14 cellular contexts compared by ENCODE assay signal in the genomic region with DNA sequence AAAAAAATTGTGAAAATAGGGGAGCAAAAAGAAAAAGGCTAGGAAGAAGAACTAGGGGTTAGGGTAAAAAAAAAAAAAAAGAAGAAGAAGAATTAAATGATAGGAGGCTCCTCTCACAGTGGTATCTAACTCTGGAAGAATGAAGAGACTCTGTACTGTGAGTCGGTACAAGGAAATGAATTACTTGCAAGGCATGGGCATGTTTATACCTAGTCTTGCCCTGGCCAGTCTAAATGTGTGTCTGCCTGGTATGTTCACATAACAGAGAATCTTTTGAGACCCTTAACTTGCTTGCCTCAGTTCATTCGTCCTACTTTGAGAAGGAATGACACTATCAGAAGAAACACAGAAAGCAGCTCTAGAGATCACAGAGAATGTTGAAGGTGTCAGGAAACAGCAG.
"Had no signal": no experiment of that assay in that cellular context is flagged by ENCODE, and none has a peak within 500 bp of the region (broad histone marks: within the 10 kb centered on the region; RNA-seq: fewer than 3 reads in every experiment).

No MANE protein-coding gene starts in this region.

- H3K36me3 ChIP-seq: ascending aorta, colonic mucosa, upper lobe of left lung had no signal

- ATAC-seq: activated CD8-positive, alpha-beta T cell treated with anti-CD3 and anti-CD28 coated beads for 36 hours; naive thymus-derived CD4-positive, alpha-beta T cell had no signal

- H3K27ac ChIP-seq: ascending aorta, colonic mucosa, sigmoid colon, suprapubic skin, upper lobe of left lung had no signal

- H3K4me3 Mint-ChIP-seq: activated CD8-positive, alpha-beta T cell treated with anti-CD3 and anti-CD28 coated beads for 36 hours; activated T-helper 1 cell treated with anti-CD3 and anti-CD28 coated beads, Interleukin-12 subunit alpha, Interleukin-12 subunit beta, Interleukin-2, Interleukin-4 antibody, amounts not matched to agents 30 ng/mL and 10 ng/mL and 1 ng/mL, durations not matched to agents 14 hours and 24 hours and 36 hours; naive thymus-derived CD4-positive, alpha-beta T cell had no signal

- DNase-seq: activated CD8-positive, alpha-beta memory T cell treated with anti-CD3 and anti-CD28 coated beads, Interleukin-2, amount 50 U/mL, for 4 hours; activated CD8-positive, alpha-beta T cell treated with anti-CD3 and anti-CD28 coated beads for 36 hours; activated naive CD4-positive, alpha-beta T cell; colonic mucosa; hippocampal formation; kidney glomerular epithelial cell; naive thymus-derived CD4-positive, alpha-beta T cell; sigmoid colon; stimulated activated CD4-positive, alpha-beta T cell treated with anti-CD3 and anti-CD28 coated beads, Interleukin-12 subunit alpha, Interleukin-12 subunit beta, amount 100 ng/mL, for 4 hours; stimulated activated naive CD4-positive, alpha-beta T cell treated with Interleukin-2 at 50 U/mL for 16 hours; upper lobe of left lung had no signal

- H3K9me3 Mint-ChIP-seq: activated CD8-positive, alpha-beta T cell treated with anti-CD3 and anti-CD28 coated beads for 36 hours; activated T-helper 1 cell treated with anti-CD3 and anti-CD28 coated beads, Interleukin-12 subunit alpha, Interleukin-12 subunit beta, Interleukin-2, Interleukin-4 antibody, amounts not matched to agents 30 ng/mL and 10 ng/mL and 1 ng/mL, durations not matched to agents 14 hours and 24 hours and 36 hours; naive thymus-derived CD4-positive, alpha-beta T cell had no signal

- H3K27me3 ChIP-seq: ascending aorta, colonic mucosa, sigmoid colon, suprapubic skin, upper lobe of left lung had no signal

- H3K27me3 Mint-ChIP-seq: activated CD8-positive, alpha-beta T cell treated with anti-CD3 and anti-CD28 coated beads for 36 hours; naive thymus-derived CD4-positive, alpha-beta T cell had no signal

- H3K4me3 ChIP-seq: ascending aorta, colonic mucosa, sigmoid colon, suprapubic skin, upper lobe of left lung had no signal

- H3K9me3 ChIP-seq: ascending aorta, colonic mucosa, sigmoid colon, suprapubic skin, upper lobe of left lung had no signal

- H3K4me1 ChIP-seq: ascending aorta, colonic mucosa, sigmoid colon had no signal

- H3K4me1 Mint-ChIP-seq: naive thymus-derived CD4-positive, alpha-beta T cell had no signal

- H3K27ac Mint-ChIP-seq: activated CD8-positive, alpha-beta T cell treated with anti-CD3 and anti-CD28 coated beads for 36 hours; activated T-helper 1 cell treated with anti-CD3 and anti-CD28 coated beads, Interleukin-12 subunit alpha, Interleukin-12 subunit beta, Interleukin-2, Interleukin-4 antibody, amounts not matched to agents 30 ng/mL and 10 ng/mL and 1 ng/mL, durations not matched to agents 14 hours and 24 hours and 36 hours; naive thymus-derived CD4-positive, alpha-beta T cell had no signal
